ENCODE assay signal across 8 cellular contexts in genomic region chr20:2840967-2841531, GRCh38. TPM values are rescaled to one million over a fixed set of nuclear protein-coding genes. Genes with fewer than 3 reads are reported as not detected.
A peak's percentile ranks its signal among the peaks of the same experiment; 100 is the strongest.
DNase-seq lines count a peak whose midpoint lies in the region; ATAC-seq, FAIRE-seq and TF ChIP-seq lines count a peak whose summit lies in the region.

No MANE protein-coding gene starts in this region.

- H3K4me3 ChIP-seq in kidney (ENCODE audit: low read length in 2 of 2) = peak overlapping the region; percentile 81 to 84

- H3K36me3 ChIP-seq in kidney (ENCODE audit: control insufficient read depth in 1 of 2, insufficient read depth in 2 of 2, low read length in 2 of 2) = peaks cover 0 to 2% of the 10 kb centered on the region in 2 donors

- no peaks in the 10 kb centered on the region for H3K9me3 ChIP-seq in kidney (ENCODE audit: control insufficient read depth in 1 of 2, low read length in 2 of 2)

- H3K27ac ChIP-seq in kidney (ENCODE audit: low read depth in 2 of 2, low read length in 2 of 2) = peak overlapping the region; percentile 22 to 52

- no peak for FAIRE-seq in kidney (lab: Jason Lieb, UNC)

- intact Hi-C loops in kidney (cut with DNase I) = no loop called here

- peak overlapping the region; percentile 54 to 78 for H3K9ac ChIP-seq in kidney (ENCODE audit: low read length in 2 of 2)

- no peak for TF ChIP-seq CTCF in kidney (IDR thresholded peaks at IDR 0.05; ENCODE audit: borderline replicate concordance, extremely low read depth, insufficient read depth)

- DNase-seq in Caki2 (ENCODE audit: low read depth) (peak; percentile 37), SW 1271 (lab: John Stamatoyannopoulos, UW) (peak; percentile 43 to 80), cerebellar cortex (ENCODE audit: low spot score) (peak; percentile 39), kidney (peak; percentile 90), MV-4-11 (lab: John Stamatoyannopoulos, UW) (no peak)
- peak; percentile 9 to 22 for DNase-seq in stimulated activated CD4-positive, alpha-beta T cell treated with anti-CD3 and anti-CD28 coated beads, Interleukin-12 subunit alpha, Interleukin-12 subunit beta, amount 100 ng/mL, for 24 hours (ENCODE audit: low read depth in 2 of 2)

- in situ Hi-C loops in Caki2 (cut with HindIII; ENCODE audit: low pct_unique_long_range_greater_than_20kb, low sequenced_read_pairs) = no loop called here

- ATAC-seq in GM19372 (IDR thresholded peaks at IDR 0.05; ENCODE audit: low read depth, unreplicated experiment) = peak; percentile 19
- ATAC-seq in HG03432 (IDR thresholded peaks at IDR 0.05; ENCODE audit: unreplicated experiment) = peak; percentile 43

- peaks cover 0 to 9% of the 10 kb centered on the region in 2 donors for H3K4me1 ChIP-seq in kidney (ENCODE audit: control insufficient read depth in 1 of 2, insufficient read depth in 1 of 2, low read depth in 1 of 2, low read length in 2 of 2)

RNA-seq across cellular contexts. Expression of gene VPS16, which starts 0.5 kb away (rescaled TPM):
- total RNA-seq in Caki2 (2014; rRNA removed; shearing (Covaris generic); ENCODE audit: low replicate concordance) = 47.5 and 50.6 TPM in 2 replicates
- total RNA-seq in kidney = 38.6 TPM
- polyA plus RNA-seq in kidney (ENCODE audit: insufficient read depth, low read depth, low replicate concordance) = 38.8 TPM

RNA-seq across cellular contexts. Expression of gene PCED1A, which starts 0.6 kb away (rescaled TPM):
- total RNA-seq in Caki2 (2014; rRNA removed; shearing (Covaris generic); ENCODE audit: low replicate concordance) = 31.8 and 37.3 TPM in 2 replicates
- 47.7 TPM for total RNA-seq in kidney
- 43.6 TPM for polyA plus RNA-seq in kidney (ENCODE audit: insufficient read depth, low read depth, low replicate concordance)

RNA-seq across cellular contexts. Expression of gene TMEM239, which starts 24.9 kb away (rescaled TPM):
- not detected in 2 replicates for total RNA-seq in Caki2 (2014; rRNA removed; shearing (Covaris generic); ENCODE audit: low replicate concordance)
- total RNA-seq in kidney = not detected
- polyA plus RNA-seq in kidney (ENCODE audit: insufficient read depth, low read depth, low replicate concordance) = not detected

RNA-seq across cellular contexts. Expression of gene C20orf141, which starts 26.3 kb away (rescaled TPM):
- total RNA-seq in Caki2 (2014; rRNA removed; shearing (Covaris generic); ENCODE audit: low replicate concordance) = not detected in 2 replicates
- total RNA-seq in kidney = not detected
- polyA plus RNA-seq in kidney (ENCODE audit: insufficient read depth, low read depth, low replicate concordance) = not detected

RNA-seq across cellular contexts. Expression of gene PTPRA, which starts 32.2 kb away (rescaled TPM):
- total RNA-seq in Caki2 (2014; rRNA removed; shearing (Covaris generic); ENCODE audit: low replicate concordance) = 16.9 and 26.9 TPM in 2 replicates
- 70.3 TPM for total RNA-seq in kidney
- 33.1 TPM for polyA plus RNA-seq in kidney (ENCODE audit: insufficient read depth, low read depth, low replicate concordance)
